ENCODE assay signal across 31 cellular contexts in genomic region chr13:60727140-60727539, GRCh38.
"Had no signal": no experiment of that assay in that cellular context is flagged by ENCODE, and none has a peak within 500 bp of the region (broad histone marks: within the 10 kb centered on the region; RNA-seq: fewer than 3 reads in every experiment).

No MANE protein-coding gene starts in this region.

- ATAC-seq: activated naive CD4-positive, alpha-beta T cell treated with anti-CD3 and anti-CD28 coated beads, Interleukin-2, amount 50 U/mL, for 72 hours; activated T-cell treated with anti-CD3 and anti-CD28 coated beads, Interleukin-2, amount 50 U/mL, for 72 hours; esophagus mucosa; T-helper 17 cell had no signal

- H3K36me3 Mint-ChIP-seq: activated naive CD4-positive, alpha-beta T cell treated with anti-CD3 and anti-CD28 coated beads, Interleukin-2, amount 10 ng/mL, durations not matched to agents 7 days and 5 days; activated naive CD4-positive, alpha-beta T cell treated with anti-CD3 and anti-CD28 coated beads, Interleukin-2, amount 50 U/mL, for 72 hours; activated naive CD8-positive, alpha-beta T cell treated with anti-CD3 and anti-CD28 coated beads, Interleukin-2, amount 10 ng/mL, durations not matched to agents 7 days and 5 days; brain had no signal

- H3K4me1 Mint-ChIP-seq: activated CD4-positive, alpha-beta memory T cell treated with anti-CD3 and anti-CD28 coated beads, Interleukin-2, amount 10 ng/mL, durations not matched to agents 7 days and 5 days; activated CD4-positive, alpha-beta T cell treated with anti-CD3 and anti-CD28 coated beads, Interleukin-2, amount 10 ng/mL, durations not matched to agents 7 days and 5 days; activated naive CD4-positive, alpha-beta T cell treated with anti-CD3 and anti-CD28 coated beads, Interleukin-2, amount 10 ng/mL, durations not matched to agents 7 days and 5 days; activated naive CD8-positive, alpha-beta T cell treated with anti-CD3 and anti-CD28 coated beads, Interleukin-2, amount 10 ng/mL, durations not matched to agents 7 days and 5 days; T-helper 17 cell had no signal

- H3K27me3 ChIP-seq: ascending aorta, breast epithelium, cardiac muscle cell, colonic mucosa had no signal

- H3K4me1 ChIP-seq: ascending aorta, breast epithelium, colonic mucosa had no signal

- H3K4me3 Mint-ChIP-seq: activated CD4-positive, alpha-beta memory T cell treated with anti-CD3 and anti-CD28 coated beads, Interleukin-2, amount 10 ng/mL, durations not matched to agents 7 days and 5 days; activated CD4-positive, alpha-beta T cell treated with anti-CD3 and anti-CD28 coated beads, Interleukin-2, amount 10 ng/mL, durations not matched to agents 7 days and 5 days; activated naive CD4-positive, alpha-beta T cell treated with anti-CD3 and anti-CD28 coated beads, Interleukin-2, amount 10 ng/mL, durations not matched to agents 7 days and 5 days; activated naive CD8-positive, alpha-beta T cell treated with anti-CD3 and anti-CD28 coated beads, Interleukin-2, amount 10 ng/mL, durations not matched to agents 7 days and 5 days; activated T-cell treated with anti-CD3 and anti-CD28 coated beads, Interleukin-2, amount 50 U/mL, for 24 hours; activated T-cell treated with anti-CD3 and anti-CD28 coated beads, Interleukin-2, amount 50 U/mL, for 72 hours; brain; T-helper 17 cell; T-helper 2 cell treated with Interferon-gamma antibody and Interleukin-4, amounts not matched to agents 5 μg/mL and 100 μg/mL, for 36 hours had no signal

- H3K9me3 ChIP-seq: ascending aorta, breast epithelium, colonic mucosa had no signal

- H3K27me3 Mint-ChIP-seq: activated CD4-positive, alpha-beta memory T cell treated with anti-CD3 and anti-CD28 coated beads, Interleukin-2, amount 10 ng/mL, durations not matched to agents 7 days and 5 days; activated CD4-positive, alpha-beta T cell treated with anti-CD3 and anti-CD28 coated beads, Interleukin-2, amount 10 ng/mL, durations not matched to agents 7 days and 5 days; activated naive CD4-positive, alpha-beta T cell treated with anti-CD3 and anti-CD28 coated beads, Interleukin-2, amount 10 ng/mL, durations not matched to agents 7 days and 5 days; activated naive CD8-positive, alpha-beta T cell treated with anti-CD3 and anti-CD28 coated beads, Interleukin-2, amount 10 ng/mL, durations not matched to agents 7 days and 5 days; activated T-cell treated with anti-CD3 and anti-CD28 coated beads, Interleukin-2, amount 50 U/mL, for 24 hours; T-helper 17 cell had no signal

- H3K36me3 ChIP-seq: ascending aorta, breast epithelium, cardiac muscle cell, colonic mucosa had no signal

- H3K27ac Mint-ChIP-seq: activated CD4-positive, alpha-beta memory T cell treated with anti-CD3 and anti-CD28 coated beads, Interleukin-2, amount 10 ng/mL, durations not matched to agents 7 days and 5 days; activated CD4-positive, alpha-beta T cell treated with anti-CD3 and anti-CD28 coated beads, Interleukin-2, amount 10 ng/mL, durations not matched to agents 7 days and 5 days; activated naive CD4-positive, alpha-beta T cell treated with anti-CD3 and anti-CD28 coated beads, Interleukin-2, amount 10 ng/mL, durations not matched to agents 7 days and 5 days; activated naive CD4-positive, alpha-beta T cell treated with anti-CD3 and anti-CD28 coated beads, Interleukin-2, amount 50 U/mL, for 72 hours; activated naive CD8-positive, alpha-beta T cell treated with anti-CD3 and anti-CD28 coated beads, Interleukin-2, amount 10 ng/mL, durations not matched to agents 7 days and 5 days; activated T-cell treated with anti-CD3 and anti-CD28 coated beads, Interleukin-2, amount 50 U/mL, for 24 hours; activated T-cell treated with anti-CD3 and anti-CD28 coated beads, Interleukin-2, amount 50 U/mL, for 72 hours; brain; T-helper 17 cell; T-helper 2 cell treated with Interferon-gamma antibody and Interleukin-4, amounts not matched to agents 5 μg/mL and 100 μg/mL, for 36 hours had no signal

- FAIRE-seq: endometrium, endothelial cell of umbilical vein, frontal cortex had no signal

- DNase-seq: activated CD4-positive, alpha-beta memory T cell treated with anti-CD3 and anti-CD28 coated beads, Interleukin-2, amount 10 ng/mL, durations not matched to agents 7 days and 5 days; activated CD4-positive, alpha-beta T cell treated with anti-CD3 and anti-CD28 coated beads for 1 hour; activated CD4-positive, alpha-beta T cell treated with anti-CD3 and anti-CD28 coated beads for 4 hours; activated CD4-positive, alpha-beta T cell treated with anti-CD3 and anti-CD28 coated beads, Interleukin-2, amount 10 ng/mL, durations not matched to agents 7 days and 5 days; activated CD4-positive, alpha-beta T cell treated with anti-CD3 and anti-CD28 coated beads, Interleukin-2, amount 50 U/mL, for 4 hours; activated CD8-positive, alpha-beta memory T cell treated with anti-CD3 and anti-CD28 coated beads, Interleukin-2, amount 50 U/mL, for 48 hours; activated gamma-delta T cell; activated naive CD4-positive, alpha-beta T cell; activated naive CD4-positive, alpha-beta T cell treated with anti-CD3 and anti-CD28 coated beads, Interleukin-2, amount 10 ng/mL, durations not matched to agents 7 days and 5 days; activated naive CD8-positive, alpha-beta T cell treated with anti-CD3 and anti-CD28 coated beads, Interleukin-2, amount 10 ng/mL, durations not matched to agents 7 days and 5 days; activated T-cell treated with anti-CD3 and anti-CD28 coated beads for 4 hours; activated T-cell treated with anti-CD3 and anti-CD28 coated beads, Interleukin-2, amount 50 U/mL, for 24 hours; activated T-cell treated with anti-CD3 and anti-CD28 coated beads, Interleukin-2, amount 50 U/mL, for 72 hours; central memory CD4-positive, alpha-beta T cell; cerebellar nuclear complex; colonic mucosa; effector CD8-positive, alpha-beta T cell; foreskin fibroblast; head of caudate nucleus; T-helper 17 cell; T1000 had no signal

- H3K4me3 ChIP-seq: ascending aorta, breast epithelium, cardiac muscle cell, colonic mucosa had no signal

- H3K9me3 Mint-ChIP-seq: activated CD4-positive, alpha-beta memory T cell treated with anti-CD3 and anti-CD28 coated beads, Interleukin-2, amount 10 ng/mL, durations not matched to agents 7 days and 5 days; activated naive CD4-positive, alpha-beta T cell treated with anti-CD3 and anti-CD28 coated beads, Interleukin-2, amount 10 ng/mL, durations not matched to agents 7 days and 5 days; activated T-cell treated with anti-CD3 and anti-CD28 coated beads, Interleukin-2, amount 50 U/mL, for 24 hours; activated T-cell treated with anti-CD3 and anti-CD28 coated beads, Interleukin-2, amount 50 U/mL, for 72 hours; brain had no signal

- H3K27ac ChIP-seq: ascending aorta, breast epithelium, cardiac muscle cell, colonic mucosa had no signal
